Comparison of ENCODE assay signal across 20 cellular contexts in genomic region chrX:126489141-126489540, GRCh38.
A peak's percentile ranks its signal among the peaks of the same experiment; 100 is the strongest.
DNase-seq lines count a peak whose midpoint lies in the region; ATAC-seq and TF ChIP-seq lines count a peak whose summit lies in the region.
"Had no signal": no experiment of that assay in that cellular context is flagged by ENCODE, and none has a peak within 500 bp of the region (broad histone marks: within the 10 kb centered on the region; RNA-seq: fewer than 3 reads in every experiment).

No MANE protein-coding gene starts in this region.

- no peaks in the 10 kb centered on the region for H3F3A ChIP-seq in neural progenitor cell (ENCODE audit: low read depth)

- in situ Hi-C loops in Caki2 (cut with HindIII; ENCODE audit: low pct_unique_long_range_greater_than_20kb, low sequenced_read_pairs), result no loop called here

- H3K9me3 Mint-ChIP-seq in neural progenitor cell, result peaks cover 7% of the 10 kb centered on the region

- no peak overlapping the region for H3K9ac ChIP-seq in OCI-LY3 (ENCODE audit: low read length)
- no peak overlapping the region for H3K9ac ChIP-seq in neural progenitor cell

- H4K20me1 ChIP-seq in OCI-LY3 (ENCODE audit: insufficient read depth, low read length) (no peaks in the 10 kb centered on the region), neural progenitor cell (ENCODE audit: low read depth) (no peaks in the 10 kb centered on the region)

- H3K27me3 ChIP-seq in OCI-LY3 (ENCODE audit: low read depth, low read length) (no peaks in the 10 kb centered on the region), neural progenitor cell (no peaks in the 10 kb centered on the region)

- H2AFZ ChIP-seq in OCI-LY3 (ENCODE audit: low read depth, low read length), result peak overlapping the region; percentile 46; the same call in 1 of the 2 replicates
- H2AFZ ChIP-seq in neural progenitor cell (replicated peaks), result peak overlapping the region; percentile 19

- peaks cover 13% of the 10 kb centered on the region for H3K4me1 ChIP-seq in OCI-LY3 (ENCODE audit: low read length)
- no peaks in the 10 kb centered on the region for H3K4me1 ChIP-seq in neural progenitor cell

- ATAC-seq in GM18517 (IDR thresholded peaks at IDR 0.05; ENCODE audit: unreplicated experiment), result no peak
- ATAC-seq: GM12878 had no signal

- no peak for TF ChIP-seq CTCF in OCI-LY3 (IDR thresholded peaks at IDR 0.05; ENCODE audit: low read depth, low read length)
- TF ChIP-seq CTCF in epithelial cell of proximal tubule (conservative IDR thresholded peaks at IDR 0.05; ENCODE audit: low read depth, low read length), result no peak
- TF ChIP-seq CTCF in neural progenitor cell (IDR thresholded peaks at IDR 0.05), result no peak

- H3K79me2 ChIP-seq in OCI-LY3 (ENCODE audit: low read length), result no peaks in the 10 kb centered on the region
- H3K79me2 ChIP-seq in neural progenitor cell (ENCODE audit: low read depth), result no peaks in the 10 kb centered on the region

- H3K4me2 ChIP-seq in OCI-LY3 (ENCODE audit: low read length), result peak overlapping the region; percentile 9; the same call in 1 of the 2 replicates
- no peak overlapping the region for H3K4me2 ChIP-seq in neural progenitor cell

- H3K27me3 Mint-ChIP-seq in neural progenitor cell (ENCODE audit: insufficient read depth, low read depth), result no peaks in the 10 kb centered on the region
- H3K27me3 Mint-ChIP-seq: B cell had no signal

- H3K36me3 Mint-ChIP-seq in neural progenitor cell, result no peaks in the 10 kb centered on the region
- H3K36me3 Mint-ChIP-seq: CD14-positive monocyte had no signal

- H3K27ac Mint-ChIP-seq in neural progenitor cell, result no peak overlapping the region
- H3K27ac Mint-ChIP-seq: B cell, CD14-positive monocyte had no signal

- no peak overlapping the region for H3K4me3 ChIP-seq in OCI-LY3 (ENCODE audit: low read length)
- no peak overlapping the region for H3K4me3 ChIP-seq in epithelial cell of proximal tubule (ENCODE audit: low read depth, low read length)
- no peak overlapping the region for H3K4me3 ChIP-seq in neural progenitor cell
- H3K4me3 ChIP-seq: GM12878 had no signal

- peak; percentile 45 for DNase-seq in Caki2 (ENCODE audit: low read depth)
- DNase-seq in epithelial cell of proximal tubule (ENCODE audit: low read depth), result peak; percentile 40
- no peak for DNase-seq in neural progenitor cell (ENCODE audit: low spot score)
- DNase-seq in stimulated activated CD4-positive, alpha-beta T cell treated with anti-CD3 and anti-CD28 coated beads, Interleukin-15, amount 100 ng/mL, for 24 hours, result no peak
- no peak for DNase-seq in GDM1 (lab: John Stamatoyannopoulos, UW)
- DNase-seq: GOT3, KBM-7, MM.1S, NCI-H1092, NCI-H1436 treated with DMSO at 0.1 percent for 48 hours, NCI-H2029, NCI-H2227 treated with DMSO at 0.1 percent for 48 hours, NCI-H510A, NCI-H774, Right ventricle myocardium superior had no signal

- H3K9me3 ChIP-seq in OCI-LY3 (ENCODE audit: insufficient read depth, low read length) (no peaks in the 10 kb centered on the region), neural progenitor cell (ENCODE audit: low read depth) (no peaks in the 10 kb centered on the region)

- no peaks in the 10 kb centered on the region for H3K4me1 Mint-ChIP-seq in neural progenitor cell
- H3K4me1 Mint-ChIP-seq: B cell, CD14-positive monocyte had no signal

- H3K4me3 Mint-ChIP-seq in neural progenitor cell, result no peak overlapping the region
- H3K4me3 Mint-ChIP-seq: B cell, CD14-positive monocyte had no signal

- no peak overlapping the region for H3K27ac ChIP-seq in OCI-LY3 (ENCODE audit: low read length)
- H3K27ac ChIP-seq in neural progenitor cell, result no peak overlapping the region

- H3K36me3 ChIP-seq in OCI-LY3 (replicated peaks; ENCODE audit: low read depth, low read length) (no peaks in the 10 kb centered on the region), neural progenitor cell (no peaks in the 10 kb centered on the region)

Comparison
In these comparisons a context has a peak if more than half of its experiments do, and no peak if none do; other contexts are left out.
1. DNase-seq: peak in Caki2 (single experiment) and epithelial cell of proximal tubule (single experiment); none in neural progenitor cell (single experiment), stimulated activated CD4-positive, alpha-beta T cell treated with anti-CD3 and anti-CD28 coated beads, Interleukin-15, amount 100 ng/mL, for 24 hours (single experiment) and GDM1 (single experiment).